Comparison of ENCODE assay signal across 22 cellular contexts in the genomic region with DNA sequence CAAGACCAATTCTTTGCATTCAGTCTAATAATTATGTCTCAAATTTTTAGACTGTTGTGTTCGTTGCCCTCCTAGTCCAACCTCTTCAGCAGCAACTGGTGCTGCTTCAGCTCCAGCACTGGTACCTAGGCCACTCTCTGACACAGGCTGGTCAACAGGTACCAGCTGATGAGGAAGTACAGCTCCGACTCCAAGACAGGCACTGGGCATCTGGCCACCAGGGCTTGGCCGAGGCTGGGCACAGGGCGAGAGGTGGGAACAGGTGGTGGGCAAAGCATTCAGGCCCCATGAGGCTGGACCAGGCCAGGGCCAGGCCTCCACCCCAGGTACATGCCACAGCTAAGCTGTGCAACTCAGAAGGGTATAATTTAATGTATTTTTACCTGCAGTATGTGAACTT.
"Had no signal": no experiment of that assay in that cellular context is flagged by ENCODE, and none has a peak within 500 bp of the region (broad histone marks: within the 10 kb centered on the region; RNA-seq: fewer than 3 reads in every experiment).

No MANE protein-coding gene starts in this region.

- H3K36me3 ChIP-seq: ovary, thyroid gland had no signal

- H3K4me3 ChIP-seq: dorsolateral prefrontal cortex, ovary, smooth muscle cell, thyroid gland had no signal

- H3K9me3 ChIP-seq: ovary, thyroid gland had no signal

- ATAC-seq: activated CD8-positive, alpha-beta memory T cell treated with anti-CD3 and anti-CD28 coated beads, Interleukin-2, amount 10 ng/mL, durations not matched to agents 7 days and 5 days; left lobe of liver; natural killer cell; sciatic nerve; stimulated activated naive B cell treated with anti-CD40 and anti-IgM and Interleukin-4, amounts not matched to agents 10 μg/mL and 1 μg/mL and 100 μg/mL, for 72 hours had no signal

- H3K27me3 ChIP-seq: dorsolateral prefrontal cortex, ovary, thyroid gland had no signal

- H3K27ac ChIP-seq: dorsolateral prefrontal cortex, epithelial cell of prostate, ovary, thyroid gland had no signal

- DNase-seq: activated B cell treated with CpG ODN at 0.5 μM for 24 hours; activated CD4-positive, alpha-beta memory T cell treated with anti-CD3 and anti-CD28 coated beads, Interleukin-2, amount 10 ng/mL, durations not matched to agents 7 days and 5 days; activated CD4-positive, alpha-beta T cell treated with anti-CD3 and anti-CD28 coated beads for 48 hours; activated CD8-positive, alpha-beta memory T cell treated with anti-CD3 and anti-CD28 coated beads, Interleukin-2, amount 10 ng/mL, durations not matched to agents 7 days and 5 days; activated naive CD4-positive, alpha-beta T cell treated with Interleukin-2 at 50 U/mL for 16 hours; activated naive CD8-positive, alpha-beta T cell treated with anti-CD3 and anti-CD28 coated beads, Interleukin-2, amount 10 ng/mL, durations not matched to agents 7 days and 5 days; amygdala; dorsolateral prefrontal cortex; endodermal cell; foreskin melanocyte; glutamatergic neuron; hippocampal formation; islet precursor cell; natural killer cell; ovary; stimulated activated CD4-positive, alpha-beta T cell treated with anti-CD3 and anti-CD28 coated beads, Interleukin-4, amount 100 ng/mL, for 24 hours; stimulated activated naive B cell treated with anti-CD40 and anti-IgM and Interleukin-4, amounts not matched to agents 10 μg/mL and 1 μg/mL and 100 μg/mL, for 72 hours; thyroid gland had no signal

- H3K4me2 ChIP-seq: smooth muscle cell had no signal
